ENCODE assay signal across 8 cellular contexts in genomic region chr13:95300625-95301134, GRCh38. TPM values are rescaled to one million over a fixed set of nuclear protein-coding genes. Genes with fewer than 3 reads are reported as not detected.
DNase-seq lines count a peak whose midpoint lies in the region; ATAC-seq and TF ChIP-seq lines count a peak whose summit lies in the region.

No MANE protein-coding gene starts in this region.

- H3K27ac Mint-ChIP-seq in brain (peak overlapping the region; percentile 69 to 91 (median 81)), immature natural killer cell (peak overlapping the region in 5 of 6 donors; percentile 4 to 77 (median 41))

- H3K9me3 Mint-ChIP-seq in brain (peaks cover 0 to 12% (median 0%) of the 10 kb centered on the region in 5 experiments), immature natural killer cell (no peaks in the 10 kb centered on the region)

- CTCF ChIA-PET in GM10248 (lab: Yijun Ruan, JAX), result interaction anchor here (0.7 to 5.2 kb wide), 13 partner anchors 8 to 177 kb away, joined by 3 to 23 read pairs (median 4); no protein-coding TSS in a partner anchor

- H3K4me3 ChIP-seq in Jurkat, Clone E6-1 (ENCODE audit: low read length), result peak overlapping the region; percentile 73

- H3K4me1 Mint-ChIP-seq in brain, result peaks cover 42% of the 10 kb centered on the region
- H3K4me1 Mint-ChIP-seq in immature natural killer cell, result peaks cover 19 to 26% of the 10 kb centered on the region in 2 donors

- DNase-seq in GM10248 (ENCODE audit: extremely low spot score) (peak; percentile 79), T1000 (lab: John Stamatoyannopoulos, UW) (peak; percentile 13), immature natural killer cell (peak in 2 of 3 donors; percentile 20 to 36), OCI-M2 (lab: John Stamatoyannopoulos, UW; ENCODE audit: unreplicated experiment) (no peak)
- DNase-seq in Jurkat, Clone E6-1 (ENCODE audit: low read depth, low spot score), result peak; percentile 60
- DNase-seq in stimulated activated CD4-positive, alpha-beta T cell treated with anti-CD3 and anti-CD28 coated beads, Interleukin-12 subunit alpha, Interleukin-12 subunit beta, amount 100 ng/mL, for 24 hours (ENCODE audit: low read depth in 2 of 2), result peak; percentile 15 to 44

- ATAC-seq in GM21723 (IDR thresholded peaks at IDR 0.05; ENCODE audit: unreplicated experiment), result peak; percentile 70

- H3K27me3 Mint-ChIP-seq in brain (peaks cover 23% of the 10 kb centered on the region), immature natural killer cell (ENCODE audit: low read depth in 3 of 3) (peaks cover 1 to 5% (median 4%) of the 10 kb centered on the region in 3 donors)

- peak; percentile 52 for TF ChIP-seq CTCF in GM10248 (IDR thresholded peaks at IDR 0.05; ENCODE audit: control extremely low read depth, extremely low read depth, low read depth, missing control alignments)
- TF ChIP-seq CTCF in brain (conservative IDR thresholded peaks at IDR 0.05), result no peak

- H3K36me3 Mint-ChIP-seq in brain, result no peaks in the 10 kb centered on the region
- H3K36me3 Mint-ChIP-seq in immature natural killer cell, result no peaks in the 10 kb centered on the region

- POLR2A ChIA-PET in GM10248 (lab: Yijun Ruan, JAX), result no interaction called here

- H3K4me3 Mint-ChIP-seq in brain (peak overlapping the region; percentile 89 to 92 (median 91)), immature natural killer cell (peak overlapping the region; percentile 87 to 94 (median 92))

RNA-seq across cellular contexts. Expression of gene ABCC4, which starts 0.6 kb away (rescaled TPM):
- 8.8 TPM for polyA plus RNA-seq in Jurkat, Clone E6-1 (2012; ENCODE audit: insufficient read depth, insufficient read length)
- polyA plus RNA-seq in brain (ENCODE audit: insufficient read depth, low read depth, low replicate concordance) (3.2 TPM), immature natural killer cell (1 to 10 TPM; 2.8 to 3.9 (median 3.0) TPM)
